In genomic region chr9:121887553-121888437, GRCh38 we compare ENCODE assay signal across 1 cellular context.
TF ChIP-seq lines count a peak whose summit lies in the region.

No MANE protein-coding gene starts in this region.

TF ChIP-seq in HEK293, 187 proteins besides CTCF, POLR2A, EP300 and RAD21 (continued from another document):
- TF ChIP-seq ELK4 (IDR thresholded peaks at IDR 0.05; ENCODE audit: borderline replicate concordance, low read depth, low read length) (no peak), GLIS2 (tag by site-specific recombination; IDR thresholded peaks at IDR 0.05) (peak; percentile 61), ZIC2 (tag by site-specific recombination; IDR thresholded peaks at IDR 0.05) (peak; percentile 68), YY1 (tag by site-specific recombination; IDR thresholded peaks at IDR 0.05) (no peak), ZNF16 (tag by site-specific recombination; IDR thresholded peaks at IDR 0.05; ENCODE audit: low read depth) (no peak)
